ENCODE assay signal across 12 cellular contexts in genomic region chr10:130686680-130687300, GRCh38.
DNase-seq lines count a peak whose midpoint lies in the region; ATAC-seq and TF ChIP-seq lines count a peak whose summit lies in the region.
"Had no signal": no experiment of that assay in that cellular context is flagged by ENCODE, and none has a peak within 500 bp of the region (broad histone marks: within the 10 kb centered on the region; RNA-seq: fewer than 3 reads in every experiment).

No MANE protein-coding gene starts in this region.

- intact Hi-C loops in HCT116 (cut with micrococcal nuclease), result no loop called here

- no peaks in the 10 kb centered on the region for H3K27me3 ChIP-seq in HCT116 (ENCODE audit: insufficient read depth, low read length)
- H3K27me3 ChIP-seq: gastroesophageal sphincter, suprapubic skin had no signal

- H3K4me3 ChIP-seq in HCT116 (replicated peaks in 1 of 2; ENCODE audit: low read depth in 1 of 2, low read length in 2 of 2), result no peak overlapping the region
- H3K4me3 ChIP-seq: gastroesophageal sphincter, MG63, suprapubic skin had no signal

- H3K9me2 ChIP-seq in HCT116 (ENCODE audit: insufficient read depth), result no peaks in the 10 kb centered on the region

- no peaks in the 10 kb centered on the region for H3K36me3 ChIP-seq in HCT116 (ENCODE audit: control insufficient read depth in 1 of 2, insufficient read depth in 2 of 2, low read length in 2 of 2)
- H3K36me3 ChIP-seq: gastroesophageal sphincter, MG63, suprapubic skin had no signal

- no peaks in the 10 kb centered on the region for H4K20me1 ChIP-seq in HCT116 (ENCODE audit: insufficient read depth)

- no peak overlapping the region for H3K4me2 ChIP-seq in HCT116 (ENCODE audit: low read length)

- no peaks in the 10 kb centered on the region for H3K9me3 ChIP-seq in HCT116 (ENCODE audit: control insufficient read depth in 1 of 2, insufficient read depth in 1 of 2, low read depth in 1 of 2, low read length in 2 of 2)
- H3K9me3 ChIP-seq: MG63, suprapubic skin had no signal

- H2AFZ ChIP-seq in HCT116 (ENCODE audit: low read depth, low read length, poor library complexity, severe bottlenecking), result no peak overlapping the region

- POLR2A ChIA-PET in HCT116 (lab: Charles Lee), result no interaction called here

- ATAC-seq in HCT116 (peak; percentile 47; the same call in 1 of the 2 replicates), HG03571 (IDR thresholded peaks at IDR 0.05; ENCODE audit: unreplicated experiment) (no peak)
- ATAC-seq: gastroesophageal sphincter, T-cell had no signal

- H3K4me1 ChIP-seq in HCT116 (ENCODE audit: control insufficient read depth in 1 of 2, insufficient read depth in 2 of 2, low read length in 2 of 2), result no peaks in the 10 kb centered on the region
- H3K4me1 ChIP-seq: gastroesophageal sphincter, suprapubic skin had no signal

- no peak overlapping the region for H3K9ac ChIP-seq in HCT116 (ENCODE audit: low read length)

- no peak for DNase-seq in HCT116 (ENCODE audit: low read depth, low spot score)
- DNase-seq in NCI-H345 (lab: John Stamatoyannopoulos, UW), result peak; percentile 20
- DNase-seq in cerebellum (ENCODE audit: low spot score), result peak; percentile 19
- peak; percentile 32 for DNase-seq in pons (ENCODE audit: low spot score)
- DNase-seq in amniotic stem cell (lab: John Stamatoyannopoulos, UW), result no peak
- DNase-seq in activated CD4-positive, alpha-beta T cell treated with anti-CD3 and anti-CD28 coated beads for 1 hour, result no peak
- DNase-seq: MG63; stimulated activated CD4-positive, alpha-beta T cell treated with anti-CD3 and anti-CD28 coated beads, Interleukin-2, amount 100 ng/mL, for 24 hours; T-cell had no signal

- no peak overlapping the region for H3K27ac ChIP-seq in HCT116 (ENCODE audit: low read depth, low read length)
- H3K27ac ChIP-seq: gastroesophageal sphincter, suprapubic skin had no signal

- TF ChIP-seq CTCF in HCT116 (IDR thresholded peaks at IDR 0.05 in 2 of 3, conservative IDR thresholded peaks at IDR 0.05 in 1 of 3; ENCODE audit: borderline replicate concordance in 1 of 3, insufficient read depth in 1 of 3, low read depth in 2 of 3, low read length in 2 of 3), result peak in 2 of 3 experiments; percentile 11 to 27; a peak in 2 of 6 replicates

- TF ChIP-seq POLR2A in HCT116 (IDR thresholded peaks at IDR 0.05; ENCODE audit: borderline replicate concordance, extremely low read depth, insufficient read depth, insufficient read length), result no peak

- peak; percentile 41; the same call in 1 of the 2 replicates for TF ChIP-seq RAD21 in HCT116 (IDR thresholded peaks at IDR 0.05; ENCODE audit: low read depth)

- H3K79me2 ChIP-seq in HCT116 (ENCODE audit: insufficient read depth, low read length), result no peaks in the 10 kb centered on the region

- CTCF ChIA-PET in HCT116 (lab: Charles Lee), result no interaction called here

- RAD21 ChIA-PET in HCT116 (lab: Charles Lee; ENCODE audit: low non-redundant PET in 1 of 2, low total read pairs in 2 of 2, uncharacterized antibody in 2 of 2, unreplicated experiment in 2 of 2), result no interaction called here

- no TSS peak for BruUV-seq in HCT116 (replicated peaks; lab: Mats Ljungman, UMichigan)

TF ChIP-seq in HCT116, 20 proteins besides CTCF, POLR2A, EP300 and RAD21:
- TF ChIP-seq EZH2phosphoT487 (IDR thresholded peaks at IDR 0.05; ENCODE audit: borderline replicate concordance) (no peak), POLR2AphosphoS5 (IDR thresholded peaks at IDR 0.05; ENCODE audit: low read depth, low read length) (no peak), ZBTB33 (IDR thresholded peaks at IDR 0.05; ENCODE audit: extremely low read depth, insufficient replicate concordance, low read length) (no peak), SIN3A (IDR thresholded peaks at IDR 0.05; ENCODE audit: low read depth) (no peak), CBX3 (IDR thresholded peaks at IDR 0.05; ENCODE audit: low read depth) (no peak), YY1 (IDR thresholded peaks at IDR 0.05; ENCODE audit: extremely low read depth, insufficient replicate concordance, low read depth, low read length) (no peak), EZH2 (IDR thresholded peaks at IDR 0.05) (no peak), SP1 (IDR thresholded peaks at IDR 0.05; ENCODE audit: low read depth) (no peak), MAX (IDR thresholded peaks at IDR 0.05) (no peak), FOSL1 (IDR thresholded peaks at IDR 0.05; ENCODE audit: low read depth) (no peak), JUND (IDR thresholded peaks at IDR 0.05) (no peak), CEBPB (IDR thresholded peaks at IDR 0.05; ENCODE audit: low read depth) (no peak), TCF7L2 (IDR thresholded peaks at IDR 0.05; ENCODE audit: borderline replicate concordance, extremely low read depth, insufficient read depth, insufficient read length) (no peak), ELF1 (IDR thresholded peaks at IDR 0.05; ENCODE audit: borderline replicate concordance, low read depth) (no peak), ATF3 (IDR thresholded peaks at IDR 0.05) (no peak), SRF (IDR thresholded peaks at IDR 0.05; ENCODE audit: low read depth) (no peak)

Comparison
In these comparisons a context has a peak if more than half of its experiments do, and no peak if none do; other contexts are left out.
1. DNase-seq: peak in NCI-H345 (single experiment), cerebellum (single experiment) and pons (single experiment); none in HCT116 (single experiment), amniotic stem cell (single experiment) and activated CD4-positive, alpha-beta T cell treated with anti-CD3 and anti-CD28 coated beads for 1 hour (single experiment).